Comparison of ENCODE assay signal across 17 cellular contexts in genomic region chr3:115330406-115330805, GRCh38.
DNase-seq lines count a peak whose midpoint lies in the region; TF ChIP-seq lines count a peak whose summit lies in the region.
"Had no signal": no experiment of that assay in that cellular context is flagged by ENCODE, and none has a peak within 500 bp of the region (broad histone marks: within the 10 kb centered on the region; RNA-seq: fewer than 3 reads in every experiment).

No MANE protein-coding gene starts in this region.

- no peaks in the 10 kb centered on the region for H3K36me3 Mint-ChIP-seq in chondrocyte (ENCODE audit: low read depth)
- H3K36me3 Mint-ChIP-seq: brain, memory B cell had no signal

- H3K4me1 Mint-ChIP-seq in chondrocyte (ENCODE audit: low read depth), result peaks cover 16% of the 10 kb centered on the region
- H3K4me1 Mint-ChIP-seq: memory B cell had no signal

- no peaks in the 10 kb centered on the region for H3K9me3 Mint-ChIP-seq in chondrocyte (ENCODE audit: low read depth)
- H3K9me3 Mint-ChIP-seq: memory B cell had no signal

- no peak for TF ChIP-seq CTCF in chondrocyte (IDR thresholded peaks at IDR 0.05)

- H3K27ac Mint-ChIP-seq in chondrocyte (ENCODE audit: unreplicated experiment), result peak overlapping the region; percentile 52
- H3K27ac Mint-ChIP-seq: activated T-helper 1 cell treated with anti-CD3 and anti-CD28 coated beads, Interleukin-12 subunit alpha, Interleukin-12 subunit beta, Interleukin-2, Interleukin-4 antibody, amounts not matched to agents 30 ng/mL and 10 ng/mL and 1 ng/mL, durations not matched to agents 14 hours and 24 hours and 36 hours; memory B cell had no signal

- H3K27me3 Mint-ChIP-seq in chondrocyte (ENCODE audit: low read depth), result no peaks in the 10 kb centered on the region
- H3K27me3 Mint-ChIP-seq: memory B cell had no signal

- peak; percentile 15 for DNase-seq in AG08396 (ENCODE audit: low spot score)
- DNase-seq in M059J (ENCODE audit: low read depth), result peak; percentile 73
- no peak for DNase-seq in chondrocyte (ENCODE audit: low spot score)
- peak; percentile 19 for DNase-seq in left kidney (ENCODE audit: low read depth, low spot score)
- DNase-seq in iPS-NIHi7 (ENCODE audit: extremely low spot score), result no peak
- no peak for DNase-seq in retina
- no peak for DNase-seq in superior temporal gyrus (ENCODE audit: extremely low spot score)
- DNase-seq in activated gamma-delta T cell (lab: John Stamatoyannopoulos, UW), result no peak
- DNase-seq: AML-193, DND-41, NCI-H1048, NCI-H524 treated with DMSO at 0.1 percent for 48 hours, Right ventricle myocardium superior, T1000 had no signal

- no peak overlapping the region for H3K4me3 Mint-ChIP-seq in chondrocyte (ENCODE audit: unreplicated experiment)
- H3K4me3 Mint-ChIP-seq: activated T-helper 1 cell treated with anti-CD3 and anti-CD28 coated beads, Interleukin-12 subunit alpha, Interleukin-12 subunit beta, Interleukin-2, Interleukin-4 antibody, amounts not matched to agents 30 ng/mL and 10 ng/mL and 1 ng/mL, durations not matched to agents 14 hours and 24 hours and 36 hours; brain; memory B cell had no signal

Comparison
In these comparisons a context has a peak if more than half of its experiments do, and no peak if none do; other contexts are left out.
1. DNase-seq: peak in AG08396 (single experiment), M059J (single experiment) and left kidney (single experiment); none in chondrocyte (single experiment), iPS-NIHi7 (single experiment), retina (single experiment), superior temporal gyrus (single experiment) and activated gamma-delta T cell (single experiment).